In genomic region chr1:228276361-228276831, GRCh38 we compare ENCODE assay signal across 8 cellular contexts.
DNase-seq lines count a peak whose midpoint lies in the region; ATAC-seq and TF ChIP-seq lines count a peak whose summit lies in the region.

No MANE protein-coding gene starts in this region.

- WGBS in right cardiac atrium, result 31% methylated on average over 37 of the region's 37 CpGs

- H3K4me1 Mint-ChIP-seq in T-cell, result peaks cover 10 to 21% (median 10%) of the 10 kb centered on the region in 3 donors

- intact Hi-C loops in right cardiac atrium (cut with DNase I), result no loop called here

- H3K27me3 ChIP-seq in right cardiac atrium (ENCODE audit: control insufficient read depth, insufficient read depth), result no peaks in the 10 kb centered on the region
- no peaks in the 10 kb centered on the region for H3K27me3 ChIP-seq in skeletal muscle satellite cell (ENCODE audit: control insufficient read depth, insufficient read depth, low read length)

- H3K36me3 ChIP-seq in skeletal muscle satellite cell (ENCODE audit: insufficient read depth, low read length), result no peaks in the 10 kb centered on the region

- TF ChIP-seq POLR2A in erythroblast (IDR thresholded peaks at IDR 0.05; ENCODE audit: low read length), result no peak

- ATAC-seq in GM19438 (IDR thresholded peaks at IDR 0.05; ENCODE audit: low read depth, unreplicated experiment), result peak; percentile 15
- ATAC-seq in T-cell (replicated peaks in 1 of 4), result peak in 2 of 4 experiments; percentile 6 to 18
- no peak for ATAC-seq in right cardiac atrium
- no peak for ATAC-seq in HG02588 (IDR thresholded peaks at IDR 0.05; ENCODE audit: unreplicated experiment)

- H3K4me3 Mint-ChIP-seq in T-cell, result peak overlapping the region; percentile 78 to 83 (median 78)

- H3K27ac Mint-ChIP-seq in T-cell, result no peak overlapping the region

- POLR2A ChIA-PET in T-cell (lab: Charles Lee), result no interaction called here

- H3K4me3 ChIP-seq in right cardiac atrium (ENCODE audit: low read length), result peak overlapping the region; percentile 37
- peak overlapping the region; percentile 77 for H3K4me3 ChIP-seq in skeletal muscle satellite cell (ENCODE audit: low read length)

- peak overlapping the region; percentile 98 for H3K4me2 ChIP-seq in skeletal muscle satellite cell (ENCODE audit: low read length)

- H3K9me3 ChIP-seq in right cardiac atrium (ENCODE audit: control insufficient read depth, low read length), result no peaks in the 10 kb centered on the region
- H3K9me3 ChIP-seq in skeletal muscle satellite cell (replicated peaks; ENCODE audit: low read length), result no peaks in the 10 kb centered on the region

- H3K4me1 ChIP-seq in right cardiac atrium (ENCODE audit: control insufficient read depth, insufficient read depth, low read length) (no peaks in the 10 kb centered on the region), skeletal muscle satellite cell (ENCODE audit: control insufficient read depth, insufficient read depth, low read length) (peaks cover 12% of the 10 kb centered on the region)

- no peak overlapping the region for H3K9ac ChIP-seq in skeletal muscle satellite cell (ENCODE audit: low read depth, low read length)

- no peak overlapping the region for H3K27ac ChIP-seq in right cardiac atrium (ENCODE audit: low read length)

- peak in 1 of 34 experiments; percentile 3 for DNase-seq in T-cell
- no peak for DNase-seq in right cardiac atrium
- no peak for DNase-seq in 8988T
- DNase-seq in erythroblast (lab: John Stamatoyannopoulos, UW), result no peak
- DNase-seq in C1 segment of cervical spinal cord (lab: John Stamatoyannopoulos, UW), result no peak

- no peaks in the 10 kb centered on the region for H3K27me3 Mint-ChIP-seq in T-cell

- CTCF ChIA-PET in T-cell (lab: Charles Lee), result no interaction called here

- H3K9me3 Mint-ChIP-seq in T-cell, result no peaks in the 10 kb centered on the region

- H3K36me3 Mint-ChIP-seq in T-cell, result no peaks in the 10 kb centered on the region
